ENCODE assay signal across 22 cellular contexts in genomic region chr4:55186700-55187099, GRCh38.
A peak's percentile ranks its signal among the peaks of the same experiment; 100 is the strongest.
DNase-seq lines count a peak whose midpoint lies in the region; ATAC-seq, FAIRE-seq and TF ChIP-seq lines count a peak whose summit lies in the region.
"Had no signal": no experiment of that assay in that cellular context is flagged by ENCODE, and none has a peak within 500 bp of the region (broad histone marks: within the 10 kb centered on the region; RNA-seq: fewer than 3 reads in every experiment).

No MANE protein-coding gene starts in this region.

- peaks cover 11% of the 10 kb centered on the region for H3K9me3 Mint-ChIP-seq in neural crest cell

- H3K4me3 Mint-ChIP-seq in neural crest cell = peak overlapping the region; percentile 10
- H3K4me3 Mint-ChIP-seq: CD4-positive, alpha-beta memory T cell had no signal

- no peaks in the 10 kb centered on the region for H3K27me3 ChIP-seq in HAP-1 (ENCODE audit: low read depth)
- H3K27me3 ChIP-seq in H7 (ENCODE audit: control insufficient read depth, insufficient read depth, low read length) = no peaks in the 10 kb centered on the region
- H3K27me3 ChIP-seq: BE2C, SJCRH30 had no signal

- H3K36me3 Mint-ChIP-seq in neural crest cell (ENCODE audit: low read depth) = peaks cover 10% of the 10 kb centered on the region
- H3K36me3 Mint-ChIP-seq: CD4-positive, alpha-beta memory T cell had no signal

- H3K4me1 Mint-ChIP-seq in neural crest cell = peaks cover 47% of the 10 kb centered on the region
- H3K4me1 Mint-ChIP-seq: CD4-positive, alpha-beta memory T cell had no signal

- no peak for TF ChIP-seq CTCF in neural crest cell (conservative IDR thresholded peaks at IDR 0.05)

- H3K27me3 Mint-ChIP-seq in neural crest cell (ENCODE audit: low read depth) = no peaks in the 10 kb centered on the region

- H3K9me3 ChIP-seq in HAP-1 = no peaks in the 10 kb centered on the region
- H3K9me3 ChIP-seq: BE2C had no signal

- ATAC-seq in HG02763 (IDR thresholded peaks at IDR 0.05; ENCODE audit: unreplicated experiment) = no peak
- ATAC-seq: K562 had no signal

- peaks cover 23% of the 10 kb centered on the region for H3K4me1 ChIP-seq in HAP-1
- H3K4me1 ChIP-seq: BE2C had no signal

- no peak overlapping the region for H3K27ac Mint-ChIP-seq in neural crest cell (ENCODE audit: unreplicated experiment)
- H3K27ac Mint-ChIP-seq: CD4-positive, alpha-beta memory T cell had no signal

- H3K4me3 ChIP-seq in HAP-1 = no peak overlapping the region
- no peak overlapping the region for H3K4me3 ChIP-seq in H7 (ENCODE audit: insufficient read depth, low read depth, low read length)
- H3K4me3 ChIP-seq: GM23248, K562, SJCRH30 had no signal

- H3K36me3 ChIP-seq in HAP-1 (replicated peaks) = no peaks in the 10 kb centered on the region
- H3K36me3 ChIP-seq in H7 (replicated peaks; ENCODE audit: control insufficient read depth, insufficient read depth, low read length) = no peaks in the 10 kb centered on the region
- H3K36me3 ChIP-seq: BE2C, SJCRH30 had no signal

- in situ Hi-C loops in HAP-1 (cut with MboI; ENCODE audit: low sequenced_read_pairs) = no loop called here

- FAIRE-seq in TTC549 (lab: Jason Lieb, UNC) = peak; percentile 96
- FAIRE-seq: GM12892, GM19239, K562 had no signal

- DNase-seq in HAP-1 (ENCODE audit: low spot score in 2 of 2) (peak; percentile 49 to 82), iPS-NIHi7 (ENCODE audit: extremely low spot score) (peak; percentile 35), neural crest cell (ENCODE audit: low read depth, low spot score) (no peak), H7 (no peak), NCI-H2171 treated with DMSO at 0.1 percent for 48 hours (lab: John Stamatoyannopoulos, UW) (no peak), OCI-M1 (lab: John Stamatoyannopoulos, UW) (no peak)
- DNase-seq: BE2C; CD4-positive, alpha-beta memory T cell; DMS79; GDM1; GM23248; NCI-H146; NCI-H2081 treated with DMSO at 0.1 percent for 48 hours; NCI-H2227 treated with DMSO at 0.1 percent for 48 hours; NCI-H524 treated with DMSO at 0.1 percent for 48 hours; NK-92 treated with Interleukin-12 subunit alpha and Interleukin-12 subunit beta, amount 100 ng/mL, for 24 hours had no signal

Comparison
In these comparisons a context has a peak if more than half of its experiments do, and no peak if none do; other contexts are left out.
1. DNase-seq: peak in HAP-1 (2 of 2) and iPS-NIHi7 (single experiment); none in neural crest cell (single experiment), H7 (single experiment), NCI-H2171 treated with DMSO at 0.1 percent for 48 hours (single experiment) and OCI-M1 (single experiment).